Comparison of ENCODE assay signal across 8 cellular contexts in genomic region chrX:47217852-47218279, GRCh38. TPM values are rescaled to one million over a fixed set of nuclear protein-coding genes. Genes with fewer than 3 reads are reported as not detected.
DNase-seq lines count a peak whose midpoint lies in the region; ATAC-seq and TF ChIP-seq lines count a peak whose summit lies in the region.

No MANE protein-coding gene starts in this region.

- peak; percentile 98 for DNase-seq in DMS114 treated with DMSO at 0.1 percent for 48 hours (lab: John Stamatoyannopoulos, UW; ENCODE audit: unreplicated experiment)
- peak; percentile 96 for DNase-seq in Jurkat, Clone E6-1 (ENCODE audit: low read depth, low spot score)
- peak; percentile 98 for DNase-seq in PC-3
- DNase-seq in activated T-cell treated with anti-CD3 and anti-CD28 coated beads, Interleukin-2, amount 50 U/mL, for 48 hours = peak; percentile 99
- DNase-seq in stimulated activated CD8-positive, alpha-beta memory T cell treated with anti-CD3 and anti-CD28 coated beads, Interleukin-7, amount 100 ng/mL, for 1 hour (ENCODE audit: low read depth in 2 of 2) = peak; percentile 80 to 94

- H3K4me3 ChIP-seq in Jurkat, Clone E6-1 (ENCODE audit: low read length) = peak overlapping the region; percentile 72
- H3K4me3 ChIP-seq in PC-3 (ENCODE audit: low read length) (peak overlapping the region; percentile 93), muscle layer of colon (ENCODE audit: low read depth in 1 of 2, low read length in 2 of 2) (peak overlapping the region; percentile 82 to 99)

- H4K20me1 ChIP-seq in PC-3 (ENCODE audit: low read length) = peaks cover 30% of the 10 kb centered on the region

- peak overlapping the region; percentile 96 for H3K27ac ChIP-seq in PC-3 (ENCODE audit: low read length)
- peak overlapping the region; percentile 80 for H3K27ac ChIP-seq in muscle layer of colon (ENCODE audit: low read depth, low read length)

- POLR2A ChIA-PET in PC-3 (lab: Charles Lee; ENCODE audit: unreplicated experiment) = interaction anchor here (0.6 to 1.3 kb wide), 4 partner anchors 16 to 231 kb away, joined by 3 to 9 read pairs (median 6); partner anchors contain the start of gene USP11

- H3K27me3 ChIP-seq in PC-3 (ENCODE audit: low read length) (no peaks in the 10 kb centered on the region), muscle layer of colon (ENCODE audit: control insufficient read depth in 1 of 2, insufficient read depth in 2 of 2, low read length in 2 of 2) (peaks cover 0 to under 1% of the 10 kb centered on the region in 2 donors)

- H3K9me3 ChIP-seq in PC-3 (ENCODE audit: low read length) (no peaks in the 10 kb centered on the region), muscle layer of colon (ENCODE audit: low read length) (no peaks in the 10 kb centered on the region)

- no peaks in the 10 kb centered on the region for H3K9me2 ChIP-seq in PC-3 (replicated peaks; ENCODE audit: low read length)

- H3K36me3 ChIP-seq in PC-3 (ENCODE audit: low read depth, low read length) (peaks cover 32% of the 10 kb centered on the region), muscle layer of colon (ENCODE audit: insufficient read depth, low read length) (peaks cover 32% of the 10 kb centered on the region)

- TF ChIP-seq CTCF in PC-3 (conservative IDR thresholded peaks at IDR 0.05; ENCODE audit: low read depth, low read length) = no peak

- H3K9ac ChIP-seq in PC-3 (ENCODE audit: low read length) (peak overlapping the region; percentile 99), muscle layer of colon (ENCODE audit: low read length) (peak overlapping the region; percentile 77)

- H3K4me1 ChIP-seq in PC-3 (ENCODE audit: insufficient read depth, low read length) (peaks cover 34% of the 10 kb centered on the region), muscle layer of colon (ENCODE audit: insufficient read depth, low read length) (peaks cover 28% of the 10 kb centered on the region)

- H3K79me2 ChIP-seq in PC-3 (ENCODE audit: low read length) = peaks cover 44% of the 10 kb centered on the region

- H3K4me2 ChIP-seq in PC-3 (ENCODE audit: low read length) = peak overlapping the region; percentile 89

- CTCF ChIA-PET in PC-3 (lab: Charles Lee) = interaction anchor here (1.0 kb wide), 2 partner anchors 18 to 166 kb away, joined by 3 to 7 read pairs; no protein-coding TSS in a partner anchor

- peak overlapping the region; percentile 91 for H2AFZ ChIP-seq in PC-3 (ENCODE audit: low read length)

- peaks cover 16% of the 10 kb centered on the region for H3F3A ChIP-seq in PC-3 (ENCODE audit: low read length, unreplicated experiment)

- no TSS peak for BruUV-seq in PC-3 (replicated peaks; lab: Mats Ljungman, UMichigan)

- peak; percentile 83 for ATAC-seq in GM21619 (IDR thresholded peaks at IDR 0.05; ENCODE audit: unreplicated experiment)
- ATAC-seq in PC-3 = peak; percentile 83
- ATAC-seq in esophagus mucosa = peak; percentile 89

- intact Hi-C loops in PC-3 (cut with micrococcal nuclease) = loop anchor here (1.0 to 5.0 kb wide), 3 partner anchors 15 to 166 kb away; partner anchors contain the start of gene USP11

RNA-seq across cellular contexts. Expression of gene CDK16, which starts 0.6 kb away (rescaled TPM):
- polyA plus RNA-seq in Jurkat, Clone E6-1 (2012; ENCODE audit: insufficient read depth, insufficient read length) = 118 TPM
- 155 and 208 TPM in 2 replicates for total RNA-seq in PC-3 (2014; rRNA removed)
- total RNA-seq in esophagus mucosa = 80.7 TPM

RNA-seq across cellular contexts. Expression of gene USP11, which starts 14.9 kb away (rescaled TPM):
- polyA plus RNA-seq in Jurkat, Clone E6-1 (2012; ENCODE audit: insufficient read depth, insufficient read length) = 131 TPM
- 31.3 and 37.3 TPM in 2 replicates for total RNA-seq in PC-3 (2014; rRNA removed)
- total RNA-seq in esophagus mucosa = 13.2 TPM

RNA-seq across cellular contexts. Expression of gene UBA1, which starts 24.2 kb away (rescaled TPM):
- 280 TPM for polyA plus RNA-seq in Jurkat, Clone E6-1 (2012; ENCODE audit: insufficient read depth, insufficient read length)
- total RNA-seq in PC-3 (2014; rRNA removed) (282 and 299 TPM in 2 replicates), esophagus mucosa (190 TPM)

Comparison
In these comparisons a context has a peak if more than half of its experiments do, and no peak if none do; other contexts are left out.
1. Peak in every context shown above with its lines: DNase-seq, ATAC-seq, H3K4me3 ChIP-seq and H3K27ac ChIP-seq.